Comparison of ENCODE assay signal across 14 cellular contexts in the genomic region with DNA sequence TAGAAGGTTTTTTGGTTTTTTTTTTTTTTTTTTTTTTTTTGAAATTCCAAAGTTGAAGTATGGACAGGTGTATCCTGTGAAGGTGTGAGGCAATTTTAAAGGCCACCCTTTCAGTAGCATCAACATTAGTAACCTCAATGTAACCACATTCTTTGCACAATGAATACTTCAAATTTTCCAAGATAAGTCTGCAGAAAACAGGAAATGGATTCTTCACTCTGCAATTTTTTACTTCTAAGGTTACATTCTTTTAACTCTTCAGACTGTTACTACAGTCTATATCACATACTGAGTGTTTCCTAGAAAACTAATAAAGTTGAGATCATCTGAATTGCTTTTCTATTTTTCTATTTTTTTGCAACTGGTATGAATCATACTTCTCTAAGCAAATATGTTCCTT.
A peak's percentile ranks its signal among the peaks of the same experiment; 100 is the strongest.
DNase-seq lines count a peak whose midpoint lies in the region; ATAC-seq, FAIRE-seq and TF ChIP-seq lines count a peak whose summit lies in the region.
"Had no signal": no experiment of that assay in that cellular context is flagged by ENCODE, and none has a peak within 500 bp of the region (broad histone marks: within the 10 kb centered on the region; RNA-seq: fewer than 3 reads in every experiment).

No MANE protein-coding gene starts in this region.

- H2AFZ ChIP-seq in K562 (ENCODE audit: low read depth, low read length) = no peak overlapping the region
- H2AFZ ChIP-seq: GM23338 had no signal

- BruUV-seq in K562 (replicated peaks; lab: Mats Ljungman, UMichigan) = no TSS peak

- no peak overlapping the region for H3K9ac ChIP-seq in K562 (ENCODE audit: insufficient read depth in 1 of 2, low read depth in 2 of 2, low read length in 2 of 2)

- TF ChIP-seq CTCF in K562 (IDR thresholded peaks at IDR 0.05 in 2 of 3, conservative IDR thresholded peaks at IDR 0.05 in 1 of 3; ENCODE audit: insufficient read depth in 2 of 3, low read depth in 1 of 3, low read length in 3 of 3) = no peak
- TF ChIP-seq CTCF in left lung (IDR thresholded peaks at IDR 0.05) = no peak

- H3K79me2 ChIP-seq in K562 (ENCODE audit: control insufficient read depth, insufficient read depth, low read length) = no peaks in the 10 kb centered on the region

- H3K4me1 ChIP-seq in K562 (replicated peaks in 1 of 2; ENCODE audit: control insufficient read depth in 2 of 2, insufficient read depth in 2 of 2, low read length in 2 of 2) (no peaks in the 10 kb centered on the region), left lung (no peaks in the 10 kb centered on the region)
- H3K4me1 ChIP-seq in CD4-positive, alpha-beta memory T cell (ENCODE audit: insufficient read depth, low read length) = no peaks in the 10 kb centered on the region
- H3K4me1 ChIP-seq: BE2C had no signal

- TF ChIP-seq EP300 in K562 (IDR thresholded peaks at IDR 0.05; ENCODE audit: low read length) = no peak

- POLR2A ChIA-PET in K562 (lab: Yijun Ruan, JAX) = no interaction called here
- POLR2A ChIA-PET in CD4-positive, alpha-beta memory T cell (lab: Charles Lee; ENCODE audit: partially characterized antibody) = no interaction called here

- H3K27ac ChIP-seq in K562 (ENCODE audit: extremely low read depth, low read depth, low read length) (no peak overlapping the region), left lung (no peak overlapping the region)
- no peak overlapping the region for H3K27ac ChIP-seq in CD4-positive, alpha-beta memory T cell (ENCODE audit: low read depth, low read length)

- no peak for FAIRE-seq in K562 (lab: Jason Lieb, UNC)

- H3K4me3 ChIP-seq in K562 (no peak overlapping the region), left lung (no peak overlapping the region)
- no peak overlapping the region for H3K4me3 ChIP-seq in CD4-positive, alpha-beta memory T cell (ENCODE audit: low read length in 2 of 2)
- H3K4me3 ChIP-seq: GM23338 had no signal

- H3K4me1 Mint-ChIP-seq in CD4-positive, alpha-beta memory T cell = no peaks in the 10 kb centered on the region
- H3K4me1 Mint-ChIP-seq: GM23338 had no signal

- ATAC-seq in K562 (no peak), left lung (peak; percentile 33), left ventricle myocardium superior (no peak)
- ATAC-seq: CD8-positive, alpha-beta T cell; GM23338 had no signal

- H3K4me2 ChIP-seq in K562 (ENCODE audit: insufficient read depth, low read length) = no peak overlapping the region
- H3K4me2 ChIP-seq: GM23338 had no signal

- CTCF ChIA-PET in K562 (lab: Yijun Ruan, JAX; ENCODE audit: low intra/inter-chr PET ratio) = interaction anchor here (0.6 kb wide), 1 partner anchor 65 kb away, joined by 4 read pairs; no protein-coding TSS in a partner anchor
- CTCF ChIA-PET in CD4-positive, alpha-beta memory T cell (lab: Charles Lee; ENCODE audit: partially characterized antibody) = no interaction called here

- no peak overlapping the region for H3K4me3 Mint-ChIP-seq in CD4-positive, alpha-beta memory T cell
- H3K4me3 Mint-ChIP-seq: CD8-positive, alpha-beta T cell; GM23338 had no signal

- H3K27ac Mint-ChIP-seq in CD4-positive, alpha-beta memory T cell = no peak overlapping the region
- H3K27ac Mint-ChIP-seq: CD8-positive, alpha-beta T cell; GM23338 had no signal

- in situ Hi-C loops in K562 (cut with MboI) = no loop called here

- H3K36me3 ChIP-seq in K562 (ENCODE audit: control insufficient read depth, insufficient read depth, low read length) (no peaks in the 10 kb centered on the region), left lung (no peaks in the 10 kb centered on the region)
- H3K36me3 ChIP-seq in CD4-positive, alpha-beta memory T cell (ENCODE audit: insufficient read depth, low read length) = no peaks in the 10 kb centered on the region
- H3K36me3 ChIP-seq: BE2C had no signal

- TF ChIP-seq POLR2A in K562 (conservative IDR thresholded peaks at IDR 0.05) = no peak

- H3K9me3 ChIP-seq in K562 (replicated peaks; ENCODE audit: control insufficient read depth, insufficient read depth, low read depth, low read length) = no peaks in the 10 kb centered on the region; the same call in 1 of the 2 replicates
- H3K9me3 ChIP-seq in left lung = peaks cover 0 to 4% of the 10 kb centered on the region in 2 donors
- H3K9me3 ChIP-seq in CD4-positive, alpha-beta memory T cell (ENCODE audit: control insufficient read depth in 1 of 2, low read length in 2 of 2) = no peaks in the 10 kb centered on the region
- H3K9me3 ChIP-seq: BE2C had no signal

- H3K27me3 ChIP-seq in K562 (ENCODE audit: control insufficient read depth in 2 of 2, insufficient read depth in 2 of 2, low read length in 2 of 2) = no peaks in the 10 kb centered on the region
- no peaks in the 10 kb centered on the region for H3K27me3 ChIP-seq in left lung
- H3K27me3 ChIP-seq in CD4-positive, alpha-beta memory T cell (ENCODE audit: insufficient read depth, low read length) = no peaks in the 10 kb centered on the region
- H3K27me3 ChIP-seq: BE2C had no signal

- no peaks in the 10 kb centered on the region for H3K9me1 ChIP-seq in K562 (ENCODE audit: control insufficient read depth, insufficient read depth, low read length)

- H3K27me3 Mint-ChIP-seq in CD4-positive, alpha-beta memory T cell = no peaks in the 10 kb centered on the region

- no peak for TF ChIP-seq RAD21 in K562 (CRISPR knock-in tag; conservative IDR thresholded peaks at IDR 0.05 in 1 of 2, IDR thresholded peaks at IDR 0.05 in 1 of 2)

- no peaks in the 10 kb centered on the region for H3K36me3 Mint-ChIP-seq in CD4-positive, alpha-beta memory T cell
- H3K36me3 Mint-ChIP-seq: CD8-positive, alpha-beta T cell had no signal

- intact Hi-C loops in K562 (cut with micrococcal nuclease) (no loop called here), left lung (cut with DNase I) (no loop called here), left ventricle myocardium superior (cut with micrococcal nuclease) (no loop called here)
- intact Hi-C loops in CD4-positive, alpha-beta memory T cell (cut with micrococcal nuclease) = no loop called here

- no peaks in the 10 kb centered on the region for H4K20me1 ChIP-seq in K562 (replicated peaks; ENCODE audit: control insufficient read depth, insufficient read depth, low read length)

- peaks cover 1 to 14% (median 8%) of the 10 kb centered on the region in 8 donors for H3K9me3 Mint-ChIP-seq in CD4-positive, alpha-beta memory T cell
- H3K9me3 Mint-ChIP-seq: GM23338 had no signal

- DNase-seq in DMS53 treated with DMSO at 0.1 percent for 48 hours (lab: John Stamatoyannopoulos, UW; ENCODE audit: unreplicated experiment) (peak; percentile 3), NCI-H2029 treated with DMSO at 0.1 percent for 48 hours (lab: John Stamatoyannopoulos, UW) (peak; percentile 78), K562 (ENCODE audit: extremely low read depth in 1 of 4, low spot score in 3 of 4) (no peak), left lung (no peak), left ventricle myocardium superior (no peak), iPS-NIHi7 (ENCODE audit: extremely low spot score) (no peak), T-helper 9 cell (no peak)
- no peak for DNase-seq in CD4-positive, alpha-beta memory T cell
- DNase-seq: BE2C; CD8-positive, alpha-beta T cell; NCI-H1930; NCI-H446 treated with DMSO at 0.1 percent for 48 hours; NCI-H82 had no signal

TF ChIP-seq in K562, 482 proteins besides CTCF, POLR2A, EP300 and RAD21:
- TF ChIP-seq ZNF766 (CRISPR knock-in tag; conservative IDR thresholded peaks at IDR 0.05) (no peak), PHF8 (IDR thresholded peaks at IDR 0.05; ENCODE audit: borderline replicate concordance, low read length) (0 out of 2 replicates have a peak, but pooled peaks have one; percentile 14), NONO (IDR thresholded peaks at IDR 0.05; ENCODE audit: low read depth in 2 of 2, low read length in 1 of 2) (peak in 1 of 2 experiments; percentile 6; a peak in 1 of 4 replicates)

Comparison
In these comparisons a context has a peak if more than half of its experiments do, and no peak if none do; other contexts are left out.
1. DNase-seq: peak in DMS53 treated with DMSO at 0.1 percent for 48 hours (single experiment) and NCI-H2029 treated with DMSO at 0.1 percent for 48 hours (single experiment); none in K562 (0 of 4), left lung (0 of 2), left ventricle myocardium superior (single experiment), iPS-NIHi7 (single experiment), T-helper 9 cell (single experiment) and CD4-positive, alpha-beta memory T cell (0 of 5).